Comparison of ENCODE assay signal across 10 cellular contexts in the genomic region with DNA sequence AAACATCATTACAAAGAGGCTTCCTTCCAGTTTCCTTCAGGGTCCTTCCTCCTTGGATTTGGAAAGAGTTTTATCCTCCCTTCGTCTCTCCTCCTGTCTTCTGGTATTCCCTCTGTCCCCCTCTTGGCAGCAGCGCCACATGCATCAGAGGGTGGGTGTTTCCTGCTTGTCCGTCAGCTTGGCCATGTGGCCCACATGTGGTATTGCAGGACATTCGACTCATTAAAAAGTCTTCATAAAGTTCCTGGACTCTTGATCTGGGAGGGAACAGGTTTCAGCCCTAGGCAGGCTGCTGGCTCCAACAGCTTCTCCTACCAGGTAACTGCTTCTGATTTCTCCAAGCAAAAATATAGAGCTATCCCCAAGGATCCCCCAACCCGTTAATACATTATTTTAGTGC.
DNase-seq lines count a peak whose midpoint lies in the region; FAIRE-seq and TF ChIP-seq lines count a peak whose summit lies in the region.
"Had no signal": no experiment of that assay in that cellular context is flagged by ENCODE, and none has a peak within 500 bp of the region (broad histone marks: within the 10 kb centered on the region; RNA-seq: fewer than 3 reads in every experiment).

No MANE protein-coding gene starts in this region.

- no peak overlapping the region for H3K9ac ChIP-seq in adipocyte (ENCODE audit: low read length)
- H3K9ac ChIP-seq: BLaER1 treated with 17β-estradiol and CSF1 and Interleukin-3, amounts not matched to agents 10 nM and 100 nM had no signal

- H3K27me3 ChIP-seq in adipocyte (replicated peaks; ENCODE audit: control insufficient read depth, insufficient read depth, low read length): peaks cover 41% of the 10 kb centered on the region
- H3K27me3 ChIP-seq: BLaER1 treated with 17β-estradiol and CSF1 and Interleukin-3, amounts not matched to agents 10 nM and 100 nM had no signal

- peaks cover 21% of the 10 kb centered on the region for H3K4me1 ChIP-seq in adipocyte (ENCODE audit: control insufficient read depth, insufficient read depth, low read length)
- H3K4me1 ChIP-seq: BLaER1 treated with 17β-estradiol and CSF1 and Interleukin-3, amounts not matched to agents 10 nM and 100 nM had no signal

- H3K4me3 ChIP-seq in adipocyte (ENCODE audit: low read length): no peak overlapping the region
- H3K4me3 ChIP-seq: BLaER1 treated with 17β-estradiol and CSF1 and Interleukin-3, amounts not matched to agents 10 nM and 100 nM had no signal

- no peaks in the 10 kb centered on the region for H3K9me3 ChIP-seq in adipocyte (ENCODE audit: control insufficient read depth, low read length)

- H3K36me3 ChIP-seq in adipocyte (ENCODE audit: control insufficient read depth, insufficient read depth, low read length, severe bottlenecking): no peaks in the 10 kb centered on the region
- H3K36me3 ChIP-seq: BLaER1 treated with 17β-estradiol and CSF1 and Interleukin-3, amounts not matched to agents 10 nM and 100 nM had no signal

- TF ChIP-seq POLR2A in H54 (IDR thresholded peaks at IDR 0.05; ENCODE audit: low read depth, low read length): no peak

- DNase-seq in A172 (ENCODE audit: low spot score): peak; percentile 3
- peak; percentile 9 for DNase-seq in H54 (ENCODE audit: insufficient read length, low spot score)
- peak; percentile 37 for DNase-seq in adipocyte (ENCODE audit: low read depth)
- DNase-seq in kidney tubule cell (ENCODE audit: low spot score): peak; percentile 8
- DNase-seq in amniotic stem cell (lab: John Stamatoyannopoulos, UW): no peak
- DNase-seq in activated CD8-positive, alpha-beta memory T cell treated with anti-CD3 and anti-CD28 coated beads, Interleukin-2, amount 50 U/mL, for 48 hours: no peak
- no peak for DNase-seq in germinal center (ENCODE audit: low spot score)
- no peak for DNase-seq in GF-D8 (lab: John Stamatoyannopoulos, UW)
- DNase-seq: T-helper 9 cell had no signal

- no peak for FAIRE-seq in H54 (lab: Jason Lieb, UNC)

Comparison
In these comparisons a context has a peak if more than half of its experiments do, and no peak if none do; other contexts are left out.
1. DNase-seq: peak in A172 (single experiment), H54 (single experiment), adipocyte (single experiment) and kidney tubule cell (single experiment); none in amniotic stem cell (single experiment), activated CD8-positive, alpha-beta memory T cell treated with anti-CD3 and anti-CD28 coated beads, Interleukin-2, amount 50 U/mL, for 48 hours (single experiment), germinal center (single experiment) and GF-D8 (single experiment).